21 cellular contexts compared by ENCODE assay signal in the genomic region with DNA sequence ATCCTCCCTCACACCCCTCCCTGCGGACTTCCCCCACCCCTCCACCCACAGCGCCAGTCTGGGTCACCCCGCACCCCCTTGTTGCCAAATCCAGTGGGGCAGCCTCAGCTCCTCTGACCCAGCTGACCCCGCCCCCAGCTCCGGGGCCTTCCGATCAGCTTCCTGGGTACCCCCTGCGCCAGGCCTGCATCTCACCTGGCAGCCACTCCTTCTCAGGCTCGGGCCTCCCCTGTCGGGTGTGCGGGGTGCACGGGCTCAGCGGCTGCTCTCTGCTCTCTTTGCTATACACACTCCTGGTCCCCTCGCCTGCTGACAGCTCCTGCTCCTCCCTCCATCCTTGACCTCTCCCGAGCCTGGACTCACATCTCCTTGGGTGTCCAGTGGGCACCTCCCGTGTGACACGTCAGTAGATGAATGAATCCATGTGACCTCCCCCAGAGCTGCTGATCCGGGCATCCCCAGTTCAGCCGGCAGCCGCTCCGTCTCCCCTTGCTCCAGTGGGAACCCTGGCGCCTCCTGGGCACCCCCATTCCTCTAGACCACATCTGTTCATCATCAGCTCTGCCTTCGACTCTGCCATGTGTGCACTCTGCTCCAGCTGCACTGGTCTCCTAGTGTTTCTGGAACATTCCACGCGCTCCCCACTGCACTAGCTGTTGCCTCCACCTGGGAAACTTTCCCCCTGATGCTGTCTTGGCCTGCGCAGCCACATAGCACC. TPM values are rescaled to one million over a fixed set of nuclear protein-coding genes. Genes with fewer than 3 reads are reported as not detected.
DNase-seq lines count a peak whose midpoint lies in the region; ATAC-seq, FAIRE-seq and TF ChIP-seq lines count a peak whose summit lies in the region.
"Had no signal": no experiment of that assay in that cellular context is flagged by ENCODE, and none has a peak within 500 bp of the region (broad histone marks: within the 10 kb centered on the region; RNA-seq: fewer than 3 reads in every experiment).

No MANE protein-coding gene starts in this region.

- TF ChIP-seq CTCF in heart right ventricle (IDR thresholded peaks at IDR 0.05) (no peak), kidney (IDR thresholded peaks at IDR 0.05; ENCODE audit: borderline replicate concordance, extremely low read depth, insufficient read depth) (no peak), type B pancreatic cell (conservative IDR thresholded peaks at IDR 0.05) (no peak)

- 71 to 76% methylated on average over 25 of the region's 25 CpGs for WGBS in heart right ventricle, 2 donors

- no peak for FAIRE-seq in kidney (lab: Jason Lieb, UNC)
- FAIRE-seq: A204.1, GM19239, H54 had no signal

- ATAC-seq in left cardiac atrium (no peak), heart right ventricle (no peak), T-helper 17 cell (no peak)

- H3K4me1 ChIP-seq in heart right ventricle, result no peaks in the 10 kb centered on the region
- peaks cover 0 to 2% of the 10 kb centered on the region in 2 donors for H3K4me1 ChIP-seq in kidney (ENCODE audit: control insufficient read depth in 1 of 2, insufficient read depth in 1 of 2, low read depth in 1 of 2, low read length in 2 of 2)
- H3K4me1 ChIP-seq: Peyer's patch had no signal

- H3K9me3 ChIP-seq in heart right ventricle (peaks cover 0 to 9% (median 0%) of the 10 kb centered on the region in 11 donors), T-helper 17 cell (ENCODE audit: control insufficient read depth, low read length, poor library complexity, severe bottlenecking) (no peaks in the 10 kb centered on the region), kidney (ENCODE audit: control insufficient read depth in 1 of 2, low read length in 2 of 2) (no peaks in the 10 kb centered on the region)
- H3K9me3 ChIP-seq: Peyer's patch had no signal

- H3K36me3 ChIP-seq in heart right ventricle (no peaks in the 10 kb centered on the region), kidney (ENCODE audit: control insufficient read depth in 1 of 2, insufficient read depth in 2 of 2, low read length in 2 of 2) (no peaks in the 10 kb centered on the region)
- H3K36me3 ChIP-seq: Peyer's patch had no signal

- peaks cover 0 to 1% (median 0%) of the 10 kb centered on the region in 7 donors for H3K27me3 ChIP-seq in heart right ventricle
- H3K27me3 ChIP-seq: Peyer's patch had no signal

- H3K4me1 Mint-ChIP-seq in T-helper 17 cell (peaks cover 7% of the 10 kb centered on the region), type B pancreatic cell (ENCODE audit: unreplicated experiment) (peaks cover 6% of the 10 kb centered on the region)

- H3K4me3 Mint-ChIP-seq in T-helper 17 cell (no peak overlapping the region), type B pancreatic cell (no peak overlapping the region)

- H3K27me3 Mint-ChIP-seq in T-helper 17 cell (peaks cover 7% of the 10 kb centered on the region), type B pancreatic cell (peaks cover 6% of the 10 kb centered on the region)

- H3K9ac ChIP-seq in kidney (ENCODE audit: low read length in 2 of 2), result no peak overlapping the region

- H3K27ac Mint-ChIP-seq in T-helper 17 cell (peak overlapping the region; percentile 24), type B pancreatic cell (no peak overlapping the region)

- no peak overlapping the region for H3K4me3 ChIP-seq in heart right ventricle
- no peak overlapping the region for H3K4me3 ChIP-seq in kidney (ENCODE audit: low read length in 2 of 2)
- H3K4me3 ChIP-seq: Peyer's patch had no signal

- intact Hi-C loops in left cardiac atrium (cut with DNase I) (loop anchor here in 1 of 2 donors (5.0 kb wide), 1 partner anchor 206 kb away; no protein-coding TSS in a partner anchor), heart right ventricle (cut with DNase I) (no loop called here), kidney (cut with DNase I) (no loop called here)

- H3K27ac ChIP-seq in heart right ventricle, result no peak overlapping the region
- no peak overlapping the region for H3K27ac ChIP-seq in kidney (ENCODE audit: low read depth in 2 of 2, low read length in 2 of 2)
- H3K27ac ChIP-seq: Peyer's patch had no signal

- no peaks in the 10 kb centered on the region for H3K9me3 Mint-ChIP-seq in type B pancreatic cell
- H3K9me3 Mint-ChIP-seq: IgD-negative memory B cell had no signal

- peak; percentile 12 for DNase-seq in left cardiac atrium
- no peak for DNase-seq in heart right ventricle
- no peak for DNase-seq in T-helper 17 cell
- DNase-seq in kidney, result peak; percentile 73
- DNase-seq in type B pancreatic cell (ENCODE audit: extremely low spot score, unreplicated experiment), result peak; percentile 62
- no peak for DNase-seq in activated effector memory CD4-positive, alpha-beta T cell treated with anti-CD3 and anti-CD28 coated beads, Interleukin-2, amount 50 U/mL, for 16 hours
- DNase-seq in NOMO-1 (lab: John Stamatoyannopoulos, UW; ENCODE audit: unreplicated experiment in 2 of 2), result no peak
- no peak for DNase-seq in SHP77 treated with DMSO at 0.1 percent for 48 hours (lab: John Stamatoyannopoulos, UW)
- DNase-seq: Calu3, DMS53, NCI-H1105, NCI-H1694, NCI-H524, Peyer's patch, SIG-M5 had no signal

- no peaks in the 10 kb centered on the region for H3K36me3 Mint-ChIP-seq in T-helper 17 cell (ENCODE audit: low read depth)
- H3K36me3 Mint-ChIP-seq in type B pancreatic cell, result no peaks in the 10 kb centered on the region
- H3K36me3 Mint-ChIP-seq: IgD-negative memory B cell had no signal

RNA-seq across cellular contexts. Expression of gene CFAP99, which starts 9.9 kb away (rescaled TPM):
- total RNA-seq in left cardiac atrium (not detected), heart right ventricle (not detected), T-helper 17 cell (under 1 TPM; 0.32 to 0.63 TPM), kidney (1.7 TPM), type B pancreatic cell (ENCODE audit: low replicate concordance) (0.43 and 1.1 TPM in 2 replicates)
- polyA plus RNA-seq in heart right ventricle (not detected), kidney (ENCODE audit: insufficient read depth, low read depth, low replicate concordance) (1.5 TPM)
- total RNA-seq: Calu3, HT1080, LHCN-M2 had no signal
- polyA plus RNA-seq: IgD-negative memory B cell had no signal

RNA-seq across cellular contexts. Expression of gene ZFYVE28, which starts 10.2 kb away (rescaled TPM):
- total RNA-seq in left cardiac atrium (1 to 10 TPM; 5.2 to 7.2 TPM), heart right ventricle (1 to 10 TPM; 2.3 to 9.9 (median 3.3) TPM), T-helper 17 cell (10 to 100 TPM; 49.4 to 63.6 TPM), kidney (18.9 TPM), type B pancreatic cell (ENCODE audit: low replicate concordance) (3.6 and 7.0 TPM in 2 replicates)
- polyA plus RNA-seq in heart right ventricle (1 to 10 TPM; 3.3 to 6.3 TPM), kidney (ENCODE audit: insufficient read depth, low read depth, low replicate concordance) (8.0 TPM)

RNA-seq across cellular contexts. Expression of gene RNF4, which starts 40.3 kb away (rescaled TPM):
- total RNA-seq in left cardiac atrium (10 to 100 TPM; 22.5 to 37.0 TPM), heart right ventricle (10 to 100 TPM; 27.4 to 42.1 (median 30.6) TPM), T-helper 17 cell (100 to 1,000 TPM; 102 to 117 TPM), kidney (61.5 TPM), type B pancreatic cell (ENCODE audit: low replicate concordance) (55.9 and 61.4 TPM in 2 replicates)
- polyA plus RNA-seq in heart right ventricle (10 to 100 TPM; 13.4 to 19.3 TPM), kidney (ENCODE audit: insufficient read depth, low read depth, low replicate concordance) (24.2 TPM)

Comparison
In these comparisons a context has a peak if more than half of its experiments do, and no peak if none do; other contexts are left out.
1. DNase-seq: peak in left cardiac atrium (single experiment), kidney (single experiment) and type B pancreatic cell (single experiment); none in heart right ventricle (0 of 2), T-helper 17 cell (0 of 3), activated effector memory CD4-positive, alpha-beta T cell treated with anti-CD3 and anti-CD28 coated beads, Interleukin-2, amount 50 U/mL, for 16 hours (single experiment), NOMO-1 (0 of 2) and SHP77 treated with DMSO at 0.1 percent for 48 hours (single experiment).